8 cellular contexts compared by ENCODE assay signal in genomic region chr17:82236142-82236971, GRCh38. TPM values are rescaled to one million over a fixed set of nuclear protein-coding genes. Genes with fewer than 3 reads are reported as not detected.
DNase-seq lines count a peak whose midpoint lies in the region; ATAC-seq, FAIRE-seq and TF ChIP-seq lines count a peak whose summit lies in the region.

No MANE protein-coding gene starts in this region.

- POLR2A ChIA-PET in K562 (lab: Yijun Ruan, JAX) = interaction anchor here (0.5 to 1.3 kb wide), 11 partner anchors 16 to 163 kb away, joined by 3 to 4 read pairs (median 3); no protein-coding TSS in a partner anchor

- ATAC-seq in K562 (peak; percentile 58), HG03196 (IDR thresholded peaks at IDR 0.05; ENCODE audit: unreplicated experiment) (no peak)

- peak; percentile 84 to 92 for TF ChIP-seq RAD21 in K562 (CRISPR knock-in tag; conservative IDR thresholded peaks at IDR 0.05 in 1 of 2, IDR thresholded peaks at IDR 0.05 in 1 of 2)

- no peak for TF ChIP-seq EP300 in K562 (IDR thresholded peaks at IDR 0.05; ENCODE audit: low read length)

- H3K9me3 ChIP-seq in K562 (replicated peaks; ENCODE audit: control insufficient read depth, insufficient read depth, low read depth, low read length) = no peaks in the 10 kb centered on the region

- peaks cover 5% of the 10 kb centered on the region; the same call in 1 of the 3 replicates for H3K36me3 ChIP-seq in K562 (ENCODE audit: control insufficient read depth, insufficient read depth, low read length)

- H3K27me3 Mint-ChIP-seq in immature natural killer cell (ENCODE audit: low read depth in 3 of 3) = peaks cover 12 to 68% (median 52%) of the 10 kb centered on the region in 3 donors

- in situ Hi-C loops in K562 (cut with MboI) = no loop called here

- intact Hi-C loops in K562 (cut with micrococcal nuclease) = loop anchor here (5.0 kb wide), 1 partner anchor 101 kb away; no protein-coding TSS in a partner anchor

- peak overlapping the region; percentile 77; the same call in 2 of the 3 replicates for H3K27ac ChIP-seq in K562 (ENCODE audit: extremely low read depth, low read depth, low read length)

- H3K79me2 ChIP-seq in K562 (ENCODE audit: control insufficient read depth, insufficient read depth, low read length) = peaks cover 17% of the 10 kb centered on the region; the same call in 2 of the 3 replicates

- H3K4me3 ChIP-seq in K562 = no peak overlapping the region

- no peaks in the 10 kb centered on the region for H3K27me3 ChIP-seq in K562 (ENCODE audit: control insufficient read depth in 2 of 2, insufficient read depth in 2 of 2, low read length in 2 of 2)

- 0 out of 2 replicates have a peak, but pooled peaks cover 2% of the 10 kb centered on the region for H4K20me1 ChIP-seq in K562 (replicated peaks; ENCODE audit: control insufficient read depth, insufficient read depth, low read length)

- H3K4me3 Mint-ChIP-seq in immature natural killer cell = peak overlapping the region in 1 of 5 donors; percentile 27

- WGBS in K562 (ENCODE audit: insufficient coverage, low coverage, missing lambda C conversion rate) = 29% methylated on average over 38 of the region's 44 CpGs

- H3K9me1 ChIP-seq in K562 (ENCODE audit: control insufficient read depth, insufficient read depth, low read length) = no peaks in the 10 kb centered on the region

- H3K36me3 Mint-ChIP-seq in immature natural killer cell = no peaks in the 10 kb centered on the region

- peak; percentile 90 to 95 (median 90) for TF ChIP-seq CTCF in K562 (IDR thresholded peaks at IDR 0.05 in 2 of 3, conservative IDR thresholded peaks at IDR 0.05 in 1 of 3; ENCODE audit: insufficient read depth in 2 of 3, low read depth in 1 of 3, low read length in 3 of 3)

- peak overlapping the region; percentile 56 for H3K4me2 ChIP-seq in K562 (ENCODE audit: insufficient read depth, low read length)

- peak overlapping the region; percentile 66 to 90; a peak in 3 of 4 replicates for H3K9ac ChIP-seq in K562 (ENCODE audit: insufficient read depth in 1 of 2, low read depth in 2 of 2, low read length in 2 of 2)

- DNase-seq in D341Med (ENCODE audit: low spot score) = peak; percentile 95
- DNase-seq in M059J (ENCODE audit: low read depth) = peak; percentile 51
- DNase-seq in UCSD-AML1 (lab: John Stamatoyannopoulos, UW; ENCODE audit: unreplicated experiment) = peak; percentile 65
- DNase-seq in K562 (ENCODE audit: extremely low read depth in 1 of 4, low spot score in 3 of 4) = peak; percentile 72 to 87 (median 76)
- peak; percentile 62 to 75 (median 72) for DNase-seq in immature natural killer cell
- DNase-seq in stimulated activated CD4-positive, alpha-beta T cell treated with anti-CD3 and anti-CD28 coated beads, Interleukin-1b, Interleukin-23, amount 100 ng/mL, for 48 hours = peak; percentile 68
- no peak for DNase-seq in RCC 7860 (ENCODE audit: low spot score)

- H3K9me3 Mint-ChIP-seq in immature natural killer cell = no peaks in the 10 kb centered on the region

- H2AFZ ChIP-seq in K562 (ENCODE audit: low read depth, low read length) = peak overlapping the region; percentile 91

- peaks cover 53 to 97% of the 10 kb centered on the region in 2 experiments for H3K4me1 ChIP-seq in K562 (replicated peaks in 1 of 2; ENCODE audit: control insufficient read depth in 2 of 2, insufficient read depth in 2 of 2, low read length in 2 of 2)

- peak; percentile 81 for FAIRE-seq in K562 (lab: Jason Lieb, UNC)
- no peak for FAIRE-seq in RCC 7860 (lab: Jason Lieb, UNC)

- peak overlapping the region in 4 of 6 donors; percentile 36 to 82 (median 68) for H3K27ac Mint-ChIP-seq in immature natural killer cell

- no TSS peak for BruUV-seq in K562 (replicated peaks; lab: Mats Ljungman, UMichigan)

- CTCF ChIA-PET in K562 (lab: Yijun Ruan, JAX; ENCODE audit: low intra/inter-chr PET ratio) = interaction anchor here (0.6 to 1.5 kb wide), 3 partner anchors 84 to 148 kb away, joined by 3 to 18 read pairs (median 3); no protein-coding TSS in a partner anchor

- peaks cover 28 to 45% of the 10 kb centered on the region in 2 donors for H3K4me1 Mint-ChIP-seq in immature natural killer cell

- TF ChIP-seq POLR2A in K562 (conservative IDR thresholded peaks at IDR 0.05) = no peak

TF ChIP-seq in K562, 482 proteins besides CTCF, POLR2A, EP300 and RAD21 (continues in another document):
- no peak for TF ChIP-seq RUNX1 (IDR thresholded peaks at IDR 0.05; ENCODE audit: low read depth)
- no peak for TF ChIP-seq KAT2B (IDR thresholded peaks at IDR 0.05; ENCODE audit: low read depth, low read length)
- no peak for TF ChIP-seq TOE1 (IDR thresholded peaks at IDR 0.05; ENCODE audit: borderline replicate concordance)
- 0 out of 2 replicates have a peak, but pooled peaks have one; percentile 68 for TF ChIP-seq TOE1 (CRISPR knock-in tag; IDR thresholded peaks at IDR 0.05; ENCODE audit: borderline replicate concordance, low read depth)
- peak; percentile 78 for TF ChIP-seq ARID2 (IDR thresholded peaks at IDR 0.05)
- TF ChIP-seq RCOR1 (IDR thresholded peaks at IDR 0.05; ENCODE audit: borderline replicate concordance in 1 of 2, low read depth in 2 of 2, low read length in 2 of 2) = 0 out of 4 replicates have a peak, but pooled peaks of 1 of the 2 experiments have one; percentile 21

RNA-seq across cellular contexts. Expression of gene SLC16A3, which starts 7.5 kb away (rescaled TPM):
- total RNA-seq in M059J (2014; rRNA removed; shearing (Covaris generic)) = 48.1 and 84.8 TPM in 2 replicates
- 2.9 and 6.6 TPM in 2 replicates for total RNA-seq in K562 (2011; cell fraction: chromatin; rRNA removed; ENCODE audit: low replicate concordance)
- 10.0 and 10.5 TPM in 2 replicates for total RNA-seq in K562 (2011; cell fraction: nucleolus; rRNA removed)
- total RNA-seq in K562 (2011; cell fraction: nucleoplasm; rRNA removed) = 4.4 and 5.7 TPM in 2 replicates
- total RNA-seq in K562 (2014; rRNA removed) (1.8 and 2.5 TPM in 2 replicates), K562 (2014; rRNA removed; fragmentation: Illumina TruSeq; extraction: Trizol) (0.11 and 0.13 TPM in 2 replicates), K562 (2015; rRNA removed; fragmentation: Illumina TruSeq; extraction: Trizol) (1.0 and 1.2 TPM in 2 replicates), K562 (2021) (2.9 and 5.4 TPM in 2 replicates)
- polyA plus RNA-seq in K562 (2011; rRNA removed) (3.7 and 8.3 TPM in 2 replicates), K562 (2014; fragmentation: Illumina TruSeq; extraction: Trizol) (0.58 and 0.78 TPM in 2 replicates), K562 (2014; fragmentation: Nextera tagmentation; extraction: Ambion mirVana) (not detected), K562 (2014; rRNA removed) (0.81 and 1.9 TPM in 2 replicates), immature natural killer cell (10 to 100 TPM in 1 of 3 donors, 1 to 10 TPM in 2; 5.8 to 12.2 (median 6.8) TPM)
- 9.7 and 12.8 TPM in 2 replicates for polyA plus RNA-seq in K562 (2011; cell fraction: cytosol; rRNA removed)
- 9.1 and 10.2 TPM in 2 replicates for polyA plus RNA-seq in K562 (2011; cell fraction: nucleus; rRNA removed)
- polyA plus RNA-seq in K562 (2012) = 4.9 and 9.3 TPM in 2 replicates
- 2.9 and 3.7 TPM in 2 replicates for polyA minus RNA-seq in K562 (2011; rRNA and poly(A)+ RNA removed)
- 7.0 and 15.5 TPM in 2 replicates for polyA minus RNA-seq in K562 (2011; cell fraction: cytosol; rRNA and poly(A)+ RNA removed)
- 4.8 and 6.9 TPM in 2 replicates for polyA minus RNA-seq in K562 (2011; cell fraction: nucleus; rRNA and poly(A)+ RNA removed)

RNA-seq across cellular contexts. Expression of gene CCDC57, which starts 23.7 kb away (rescaled TPM):
- 0.91 and 3.4 TPM in 2 replicates for total RNA-seq in M059J (2014; rRNA removed; shearing (Covaris generic))
- total RNA-seq in K562 (2011; cell fraction: chromatin; rRNA removed; ENCODE audit: low replicate concordance) = 238 and 466 TPM in 2 replicates
- total RNA-seq in K562 (2011; cell fraction: nucleolus; rRNA removed) = 176 and 211 TPM in 2 replicates
- 135 and 163 TPM in 2 replicates for total RNA-seq in K562 (2011; cell fraction: nucleoplasm; rRNA removed)
- total RNA-seq in K562 (2014; rRNA removed) (13.6 and 19.0 TPM in 2 replicates), K562 (2014; rRNA removed; fragmentation: Illumina TruSeq; extraction: Trizol) (10.7 TPM in 2 replicates), K562 (2015; rRNA removed; fragmentation: Illumina TruSeq; extraction: Trizol) (17.1 and 18.1 TPM in 2 replicates), K562 (2021) (33.8 and 36.0 TPM in 2 replicates)
- polyA plus RNA-seq in K562 (2011; rRNA removed) (26.3 and 31.1 TPM in 2 replicates), K562 (2014; fragmentation: Illumina TruSeq; extraction: Trizol) (12.9 and 19.9 TPM in 2 replicates), K562 (2014; fragmentation: Nextera tagmentation; extraction: Ambion mirVana) (1 to 10 TPM in 1 of 2 experiments, under 1 TPM in 1; 0.83 to 1.1 TPM), K562 (2014; rRNA removed) (34.8 and 36.2 TPM in 2 replicates), immature natural killer cell (10 to 100 TPM; 27.7 to 65.8 (median 28.8) TPM)
- 15.4 and 18.8 TPM in 2 replicates for polyA plus RNA-seq in K562 (2011; cell fraction: cytosol; rRNA removed)
- polyA plus RNA-seq in K562 (2011; cell fraction: nucleus; rRNA removed) = 146 and 224 TPM in 2 replicates
- polyA plus RNA-seq in K562 (2012) = 20.1 and 38.4 TPM in 2 replicates
- 15.9 and 16.8 TPM in 2 replicates for polyA minus RNA-seq in K562 (2011; rRNA and poly(A)+ RNA removed)
- polyA minus RNA-seq in K562 (2011; cell fraction: cytosol; rRNA and poly(A)+ RNA removed) = 12.2 and 13.1 TPM in 2 replicates
- polyA minus RNA-seq in K562 (2011; cell fraction: nucleus; rRNA and poly(A)+ RNA removed) = 47.4 and 49.1 TPM in 2 replicates

RNA-seq across cellular contexts. Expression of gene CSNK1D, which starts 37.1 kb away (rescaled TPM):
- total RNA-seq in M059J (2014; rRNA removed; shearing (Covaris generic)) = 41.6 and 43.7 TPM in 2 replicates
- 268 and 441 TPM in 2 replicates for total RNA-seq in K562 (2011; cell fraction: chromatin; rRNA removed; ENCODE audit: low replicate concordance)
- total RNA-seq in K562 (2011; cell fraction: nucleolus; rRNA removed) = 196 and 213 TPM in 2 replicates
- total RNA-seq in K562 (2011; cell fraction: nucleoplasm; rRNA removed) = 179 and 187 TPM in 2 replicates
- total RNA-seq in K562 (2014; rRNA removed) (26.1 and 39.0 TPM in 2 replicates), K562 (2014; rRNA removed; fragmentation: Illumina TruSeq; extraction: Trizol) (35.9 and 41.3 TPM in 2 replicates), K562 (2015; rRNA removed; fragmentation: Illumina TruSeq; extraction: Trizol) (35.7 and 36.6 TPM in 2 replicates), K562 (2021) (95.3 and 114 TPM in 2 replicates)
- polyA plus RNA-seq in K562 (2011; rRNA removed) (82.8 and 96.8 TPM in 2 replicates), K562 (2014; fragmentation: Illumina TruSeq; extraction: Trizol) (123 and 133 TPM in 2 replicates), K562 (2014; fragmentation: Nextera tagmentation; extraction: Ambion mirVana) (1 to 10 TPM; 6.5 to 7.4 TPM), K562 (2014; rRNA removed) (81.0 and 90.3 TPM in 2 replicates), immature natural killer cell (100 to 1,000 TPM in 1 of 3 donors, 10 to 100 TPM in 2; 48.9 to 130 (median 55.9) TPM)
- 51.5 and 60.4 TPM in 2 replicates for polyA plus RNA-seq in K562 (2011; cell fraction: cytosol; rRNA removed)
- 306 and 488 TPM in 2 replicates for polyA plus RNA-seq in K562 (2011; cell fraction: nucleus; rRNA removed)
- 102 and 106 TPM in 2 replicates for polyA plus RNA-seq in K562 (2012)
- 56.2 and 74.7 TPM in 2 replicates for polyA minus RNA-seq in K562 (2011; rRNA and poly(A)+ RNA removed)
- polyA minus RNA-seq in K562 (2011; cell fraction: cytosol; rRNA and poly(A)+ RNA removed) = 45.7 and 51.3 TPM in 2 replicates
- polyA minus RNA-seq in K562 (2011; cell fraction: nucleus; rRNA and poly(A)+ RNA removed) = 71.1 and 74.9 TPM in 2 replicates
